8 cellular contexts compared by ENCODE assay signal in the genomic region with DNA sequence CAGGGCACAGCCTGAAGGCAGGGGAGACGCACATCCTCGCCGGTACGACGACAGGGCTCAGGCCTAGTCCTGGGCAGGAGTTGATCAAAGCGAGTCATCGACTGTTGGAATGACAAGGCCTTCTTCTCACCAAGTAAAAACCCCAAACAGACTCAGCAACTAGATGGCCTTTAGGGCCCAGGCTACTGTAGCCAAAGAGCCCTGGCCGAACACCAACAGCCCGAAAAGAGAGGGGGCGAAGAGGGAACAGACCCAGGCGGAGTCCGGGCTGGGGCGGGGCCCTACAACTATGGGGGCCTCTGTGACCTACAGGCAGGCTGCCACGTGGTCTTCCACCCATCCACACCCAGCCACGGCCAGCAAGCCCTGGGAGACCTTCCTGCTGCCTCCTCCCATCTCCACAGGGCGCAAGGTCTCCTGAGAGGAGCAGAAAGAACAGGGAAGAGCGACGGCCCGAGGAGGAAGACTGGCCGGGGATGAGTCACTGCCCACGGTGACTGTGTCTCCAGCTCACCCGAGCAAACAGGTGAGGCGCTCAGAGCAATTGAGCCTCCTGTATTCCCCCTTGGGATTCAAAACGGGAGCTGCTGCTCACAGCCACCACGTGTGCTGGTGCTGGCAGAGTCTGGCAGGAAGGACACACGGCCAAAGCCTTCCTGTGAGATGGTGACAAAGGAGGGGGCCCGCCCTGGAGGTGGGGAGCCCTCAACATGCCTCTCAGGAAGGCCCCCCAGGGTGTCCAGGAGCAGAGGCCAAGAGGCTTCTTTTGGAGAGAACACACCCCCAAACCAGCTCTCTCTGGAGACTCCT. TPM values are rescaled to one million over a fixed set of nuclear protein-coding genes. Genes with fewer than 3 reads are reported as not detected.
DNase-seq lines count a peak whose midpoint lies in the region; ATAC-seq and TF ChIP-seq lines count a peak whose summit lies in the region.

No MANE protein-coding gene starts in this region.

- H3K36me3 ChIP-seq in uterus: no peaks in the 10 kb centered on the region

- H3K4me1 Mint-ChIP-seq in activated naive CD8-positive, alpha-beta T cell treated with anti-CD3 and anti-CD28 coated beads for 36 hours: peaks cover 26% of the 10 kb centered on the region
- H3K4me1 Mint-ChIP-seq in activated naive CD8-positive, alpha-beta T cell treated with anti-CD3 and anti-CD28 coated beads, Interleukin-2, amount 50 U/mL, for 24 hours: peaks cover 20% of the 10 kb centered on the region

- peak overlapping the region; percentile 66 for H3K27ac Mint-ChIP-seq in activated naive CD8-positive, alpha-beta T cell treated with anti-CD3 and anti-CD28 coated beads for 36 hours
- no peak overlapping the region for H3K27ac Mint-ChIP-seq in activated naive CD8-positive, alpha-beta T cell treated with anti-CD3 and anti-CD28 coated beads, Interleukin-2, amount 50 U/mL, for 24 hours

- intact Hi-C loops in uterus (cut with DNase I; ENCODE audit: low total_unique reads): no loop called here

- H3K4me1 ChIP-seq in uterus: peaks cover 8 to 46% of the 10 kb centered on the region in 2 donors

- H3K27me3 Mint-ChIP-seq in activated naive CD8-positive, alpha-beta T cell treated with anti-CD3 and anti-CD28 coated beads for 36 hours: no peaks in the 10 kb centered on the region
- H3K27me3 Mint-ChIP-seq in activated naive CD8-positive, alpha-beta T cell treated with anti-CD3 and anti-CD28 coated beads, Interleukin-2, amount 50 U/mL, for 24 hours: no peaks in the 10 kb centered on the region

- no peak for ATAC-seq in activated naive CD8-positive, alpha-beta T cell treated with anti-CD3 and anti-CD28 coated beads, Interleukin-2, amount 50 U/mL, for 24 hours
- ATAC-seq in HG02970 (IDR thresholded peaks at IDR 0.05; ENCODE audit: low FRiP score, unreplicated experiment) (no peak), HG02938 (IDR thresholded peaks at IDR 0.05; ENCODE audit: unreplicated experiment) (no peak), GM21360 (IDR thresholded peaks at IDR 0.05; ENCODE audit: unreplicated experiment) (no peak)

- no peaks in the 10 kb centered on the region for H3K9me3 ChIP-seq in uterus

- H3K27me3 ChIP-seq in uterus: no peaks in the 10 kb centered on the region

- TF ChIP-seq POLR2A in uterus (IDR thresholded peaks at IDR 0.05): no peak

- peaks cover 26% of the 10 kb centered on the region for H3K36me3 Mint-ChIP-seq in activated naive CD8-positive, alpha-beta T cell treated with anti-CD3 and anti-CD28 coated beads for 36 hours
- peaks cover 43% of the 10 kb centered on the region for H3K36me3 Mint-ChIP-seq in activated naive CD8-positive, alpha-beta T cell treated with anti-CD3 and anti-CD28 coated beads, Interleukin-2, amount 50 U/mL, for 24 hours (ENCODE audit: low read depth)

- no peak for TF ChIP-seq CTCF in uterus (IDR thresholded peaks at IDR 0.05)

- H3K4me3 Mint-ChIP-seq in activated naive CD8-positive, alpha-beta T cell treated with anti-CD3 and anti-CD28 coated beads for 36 hours: no peak overlapping the region
- H3K4me3 Mint-ChIP-seq in activated naive CD8-positive, alpha-beta T cell treated with anti-CD3 and anti-CD28 coated beads, Interleukin-2, amount 50 U/mL, for 24 hours: no peak overlapping the region

- no peak for DNase-seq in activated naive CD8-positive, alpha-beta T cell treated with anti-CD3 and anti-CD28 coated beads for 36 hours
- DNase-seq in activated naive CD8-positive, alpha-beta T cell treated with anti-CD3 and anti-CD28 coated beads, Interleukin-2, amount 50 U/mL, for 24 hours: no peak
- DNase-seq in astrocyte of the hippocampus (ENCODE audit: low read depth, low spot score) (peak; percentile 60), kidney tubule cell (ENCODE audit: low spot score) (peak; percentile 95), uterus (peak; percentile 57 to 65)

- H3K9me3 Mint-ChIP-seq in activated naive CD8-positive, alpha-beta T cell treated with anti-CD3 and anti-CD28 coated beads for 36 hours: no peaks in the 10 kb centered on the region
- no peaks in the 10 kb centered on the region for H3K9me3 Mint-ChIP-seq in activated naive CD8-positive, alpha-beta T cell treated with anti-CD3 and anti-CD28 coated beads, Interleukin-2, amount 50 U/mL, for 24 hours

- peak overlapping the region; percentile 72 to 73 for H3K27ac ChIP-seq in uterus

- H3K4me3 ChIP-seq in uterus: no peak overlapping the region

RNA-seq across cellular contexts. Expression of a gene that starts 17.7 kb away (rescaled TPM):
- total RNA-seq in activated naive CD8-positive, alpha-beta T cell treated with anti-CD3 and anti-CD28 coated beads for 36 hours: 10 to 100 TPM; 75.8 to 79.3 TPM
- 10 to 100 TPM in 2 of 4 donors, 1 to 10 TPM in 2; 1.5 to 28.6 (median 12.2) TPM for total RNA-seq in uterus

RNA-seq across cellular contexts. Expression of a gene that starts 26.9 kb away (rescaled TPM):
- total RNA-seq in activated naive CD8-positive, alpha-beta T cell treated with anti-CD3 and anti-CD28 coated beads for 36 hours: 100 to 1,000 TPM; 110 to 115 TPM
- 100 to 1,000 TPM in 1 of 4 donors, 10 to 100 TPM in 3; 16.5 to 173 (median 44.6) TPM for total RNA-seq in uterus

RNA-seq across cellular contexts. Expression of a gene that starts 33.9 kb away (rescaled TPM):
- 10 to 100 TPM; 59.5 to 65.1 TPM for total RNA-seq in activated naive CD8-positive, alpha-beta T cell treated with anti-CD3 and anti-CD28 coated beads for 36 hours
- 10 to 100 TPM in 2 of 4 donors, 1 to 10 TPM in 2; 4.4 to 88.2 (median 17.6) TPM for total RNA-seq in uterus

Comparison
In these comparisons a context has a peak if more than half of its experiments do, and no peak if none do; other contexts are left out.
1. DNase-seq: peak in astrocyte of the hippocampus (single experiment), kidney tubule cell (single experiment) and uterus (2 of 2); none in activated naive CD8-positive, alpha-beta T cell treated with anti-CD3 and anti-CD28 coated beads for 36 hours (single experiment) and activated naive CD8-positive, alpha-beta T cell treated with anti-CD3 and anti-CD28 coated beads, Interleukin-2, amount 50 U/mL, for 24 hours (single experiment).